28 cellular contexts compared by ENCODE assay signal in genomic region chr1:167305059-167305704, GRCh38.
"Had no signal": no experiment of that assay in that cellular context is flagged by ENCODE, and none has a peak within 500 bp of the region (broad histone marks: within the 10 kb centered on the region; RNA-seq: fewer than 3 reads in every experiment).

No MANE protein-coding gene starts in this region.

- H3K4me3 Mint-ChIP-seq: activated T-cell treated with anti-CD3 and anti-CD28 coated beads, Interleukin-2, amount 50 U/mL, for 72 hours; nephron; stimulated activated naive B cell treated with anti-CD40 and anti-IgM and Interleukin-4, amounts not matched to agents 10 μg/mL and 1 μg/mL and 100 μg/mL, for 72 hours; T-cell; T-helper 2 cell treated with Interferon-gamma antibody and Interleukin-4, amounts not matched to agents 5 μg/mL and 100 μg/mL, for 36 hours had no signal

- H3K36me3 Mint-ChIP-seq: activated naive CD4-positive, alpha-beta T cell treated with anti-CD3 and anti-CD28 coated beads, Interleukin-2, amount 50 U/mL, for 72 hours had no signal

- H3K4me1 ChIP-seq: upper lobe of right lung had no signal

- H3K9me3 Mint-ChIP-seq: activated naive CD4-positive, alpha-beta T cell treated with anti-CD3 and anti-CD28 coated beads, Interleukin-2, amount 50 U/mL, for 72 hours; activated T-cell treated with anti-CD3 and anti-CD28 coated beads, Interleukin-2, amount 50 U/mL, for 72 hours; nephron; stimulated activated naive B cell treated with anti-CD40 and anti-IgM and Interleukin-4, amounts not matched to agents 10 μg/mL and 1 μg/mL and 100 μg/mL, for 72 hours; T-cell; T-helper 2 cell treated with Interferon-gamma antibody and Interleukin-4, amounts not matched to agents 5 μg/mL and 100 μg/mL, for 36 hours had no signal

- H3K4me3 ChIP-seq: coronary artery, heart right ventricle, lower lobe of right lung, right lobe of liver, smooth muscle cell, stomach, thyroid gland, upper lobe of right lung had no signal

- H3K27ac ChIP-seq: coronary artery, foreskin keratinocyte, heart right ventricle, lower lobe of right lung, right lobe of liver, thyroid gland had no signal

- H3K27ac Mint-ChIP-seq: activated naive CD4-positive, alpha-beta T cell treated with anti-CD3 and anti-CD28 coated beads, Interleukin-2, amount 50 U/mL, for 72 hours; activated T-cell treated with anti-CD3 and anti-CD28 coated beads, Interleukin-2, amount 50 U/mL, for 72 hours; nephron; stimulated activated naive B cell treated with anti-CD40 and anti-IgM and Interleukin-4, amounts not matched to agents 10 μg/mL and 1 μg/mL and 100 μg/mL, for 72 hours; T-cell; T-helper 2 cell treated with Interferon-gamma antibody and Interleukin-4, amounts not matched to agents 5 μg/mL and 100 μg/mL, for 36 hours had no signal

- H3K9me3 ChIP-seq: heart right ventricle, lower lobe of right lung, right lobe of liver, stomach, thyroid gland, upper lobe of right lung had no signal

- DNase-seq: activated CD4-positive, alpha-beta T cell treated with anti-CD3 and anti-CD28 coated beads for 4 hours; activated CD4-positive, alpha-beta T cell treated with anti-CD3 and anti-CD28 coated beads, Interleukin-2, amount 50 U/mL, for 4 hours; activated CD4-positive, CD25-positive, alpha-beta regulatory T cell; activated naive CD4-positive, alpha-beta T cell; activated T-cell treated with anti-CD3 and anti-CD28 coated beads for 4 hours; activated T-cell treated with anti-CD3 and anti-CD28 coated beads, Interleukin-2, amount 50 U/mL, for 72 hours; anterior cingulate cortex; cerebellar nuclear complex; heart right ventricle; lower lobe of right lung; mesendoderm; posterior cingulate gyrus; right lobe of liver; stimulated activated CD4-positive, alpha-beta T cell treated with anti-CD3 and anti-CD28 coated beads, Interleukin-1b, Interleukin-23, amount 100 ng/mL, for 48 hours; stimulated activated CD4-positive, alpha-beta T cell treated with anti-CD3 and anti-CD28 coated beads, Interleukin-4, amount 100 ng/mL, for 4 hours; stimulated activated CD8-positive, alpha-beta memory T cell treated with anti-CD3 and anti-CD28 coated beads, Interleukin-4, amount 100 ng/mL, for 48 hours; stimulated activated naive B cell treated with anti-CD40 and anti-IgM and Interleukin-4, amounts not matched to agents 10 μg/mL and 1 μg/mL and 100 μg/mL, for 72 hours; stomach; T-cell; thyroid gland; upper lobe of right lung had no signal

- H3K27me3 ChIP-seq: foreskin keratinocyte, heart right ventricle, right lobe of liver, stomach, thyroid gland, upper lobe of right lung had no signal

- H3K36me3 ChIP-seq: heart right ventricle, lower lobe of right lung, right lobe of liver, stomach, thyroid gland, upper lobe of right lung had no signal

- H3K27me3 Mint-ChIP-seq: stimulated activated naive B cell treated with anti-CD40 and anti-IgM and Interleukin-4, amounts not matched to agents 10 μg/mL and 1 μg/mL and 100 μg/mL, for 72 hours; T-cell had no signal

- ATAC-seq: activated naive CD4-positive, alpha-beta T cell treated with anti-CD3 and anti-CD28 coated beads, Interleukin-2, amount 50 U/mL, for 72 hours; activated T-cell treated with anti-CD3 and anti-CD28 coated beads, Interleukin-2, amount 50 U/mL, for 72 hours; heart right ventricle; left lobe of liver; stimulated activated naive B cell treated with anti-CD40 and anti-IgM and Interleukin-4, amounts not matched to agents 10 μg/mL and 1 μg/mL and 100 μg/mL, for 72 hours; T-cell had no signal

- H3K4me1 Mint-ChIP-seq: nephron had no signal
